ENCODE assay signal across 29 cellular contexts in the genomic region with DNA sequence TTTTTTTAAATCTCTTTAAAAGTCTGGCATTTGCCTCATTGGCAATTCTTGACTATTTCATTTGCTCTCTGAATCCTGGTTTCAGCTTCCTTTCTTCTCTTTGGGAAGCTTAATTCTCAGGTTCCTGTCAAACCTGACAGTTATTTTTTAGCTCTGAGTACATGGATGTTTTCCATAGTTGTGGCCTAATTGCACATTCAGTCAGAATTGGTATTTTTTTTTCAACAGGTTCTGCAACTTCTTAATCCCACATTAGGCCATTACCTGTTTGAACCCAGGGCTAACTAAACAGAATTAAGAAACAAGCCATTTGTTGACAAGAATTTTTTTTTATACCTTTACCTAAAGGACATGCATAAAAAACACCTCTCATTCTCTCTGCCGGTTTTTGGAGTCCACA.
"Had no signal": no experiment of that assay in that cellular context is flagged by ENCODE, and none has a peak within 500 bp of the region (broad histone marks: within the 10 kb centered on the region; RNA-seq: fewer than 3 reads in every experiment).

No MANE protein-coding gene starts in this region.

- H3K27me3 Mint-ChIP-seq: activated B cell treated with CpG ODN at 0.5 μM for 24 hours; activated CD4-positive, alpha-beta T cell treated with anti-CD3 and anti-CD28 coated beads, Interleukin-2, amount 10 ng/mL, durations not matched to agents 24 days and 14 days; activated naive CD8-positive, alpha-beta T cell treated with anti-CD3 and anti-CD28 coated beads, Interleukin-2, amount 50 U/mL, for 24 hours; brain had no signal

- H3K4me3 Mint-ChIP-seq: activated B cell treated with CpG ODN at 0.5 μM for 24 hours; activated CD4-positive, alpha-beta T cell treated with anti-CD3 and anti-CD28 coated beads, Interleukin-2, amount 10 ng/mL, durations not matched to agents 24 days and 14 days; activated naive CD8-positive, alpha-beta T cell treated with anti-CD3 and anti-CD28 coated beads, Interleukin-2, amount 50 U/mL, for 24 hours; activated T-cell treated with anti-CD3 and anti-CD28 coated beads, Interleukin-2, amount 50 U/mL, for 4 hours; brain; T-cell had no signal

- H3K27me3 ChIP-seq: ascending aorta, cardiac muscle cell had no signal

- H3K27ac ChIP-seq: ascending aorta, cardiac muscle cell, SK-N-MC had no signal

- H3K36me3 Mint-ChIP-seq: activated naive CD4-positive, alpha-beta T cell treated with anti-CD3 and anti-CD28 coated beads, Interleukin-2, amount 50 U/mL, for 72 hours; brain; T-cell had no signal

- H3K9me3 Mint-ChIP-seq: activated B cell treated with CpG ODN at 0.5 μM for 24 hours; activated CD4-positive, alpha-beta T cell treated with anti-CD3 and anti-CD28 coated beads, Interleukin-2, amount 10 ng/mL, durations not matched to agents 24 days and 14 days; activated naive CD4-positive, alpha-beta T cell treated with anti-CD3 and anti-CD28 coated beads, Interleukin-2, amount 50 U/mL, for 72 hours; activated naive CD8-positive, alpha-beta T cell treated with anti-CD3 and anti-CD28 coated beads, Interleukin-2, amount 50 U/mL, for 24 hours; activated T-cell treated with anti-CD3 and anti-CD28 coated beads, Interleukin-2, amount 50 U/mL, for 4 hours; brain; T-cell had no signal

- H3K4me1 Mint-ChIP-seq: activated CD4-positive, alpha-beta T cell treated with anti-CD3 and anti-CD28 coated beads, Interleukin-2, amount 10 ng/mL, durations not matched to agents 24 days and 14 days; T-cell had no signal

- H3K4me3 ChIP-seq: ascending aorta, cardiac muscle cell, SK-N-MC had no signal

- FAIRE-seq: TTC549 had no signal

- H3K9me3 ChIP-seq: ascending aorta had no signal

- DNase-seq: activated B cell treated with CpG ODN at 0.5 μM for 24 hours; activated CD4-positive, alpha-beta T cell treated with anti-CD3 and anti-CD28 coated beads for 1 hour; activated CD4-positive, alpha-beta T cell treated with anti-CD3 and anti-CD28 coated beads, Interleukin-2, amount 10 ng/mL, durations not matched to agents 24 days and 14 days; activated CD4-positive, alpha-beta T cell treated with anti-CD3 and anti-CD28 coated beads, Interleukin-2, amount 50 U/mL, for 48 hours; activated CD8-positive, alpha-beta memory T cell treated with anti-CD3 and anti-CD28 coated beads for 24 hours; activated effector memory CD4-positive, alpha-beta T cell treated with anti-CD3 and anti-CD28 coated beads, Interleukin-2, amount 50 U/mL, for 16 hours; activated naive CD4-positive, alpha-beta T cell treated with Interleukin-2 at 50 U/mL for 16 hours; activated naive CD8-positive, alpha-beta T cell treated with anti-CD3 and anti-CD28 coated beads, Interleukin-2, amount 50 U/mL, for 24 hours; activated T-cell treated with anti-CD3 and anti-CD28 coated beads, Interleukin-2, amount 50 U/mL, for 4 hours; amniotic stem cell; Kasumi-1; KBM-7; NCI-H1092; NCI-H1417; NCI-H1930; NCI-H2171 treated with DMSO at 0.1 percent for 48 hours; NCI-H226; NCI-H526 treated with DMSO at 0.1 percent for 48 hours; NCI-H82; RPMI8226; T-cell; T-helper 2 cell; T1000 had no signal

- H3K36me3 ChIP-seq: ascending aorta, cardiac muscle cell had no signal

- H3K27ac Mint-ChIP-seq: activated B cell treated with CpG ODN at 0.5 μM for 24 hours; activated CD4-positive, alpha-beta T cell treated with anti-CD3 and anti-CD28 coated beads, Interleukin-2, amount 10 ng/mL, durations not matched to agents 24 days and 14 days; activated naive CD4-positive, alpha-beta T cell treated with anti-CD3 and anti-CD28 coated beads, Interleukin-2, amount 50 U/mL, for 72 hours; activated naive CD8-positive, alpha-beta T cell treated with anti-CD3 and anti-CD28 coated beads, Interleukin-2, amount 50 U/mL, for 24 hours; T-cell had no signal
